40 cellular contexts compared by ENCODE assay signal in the genomic region with DNA sequence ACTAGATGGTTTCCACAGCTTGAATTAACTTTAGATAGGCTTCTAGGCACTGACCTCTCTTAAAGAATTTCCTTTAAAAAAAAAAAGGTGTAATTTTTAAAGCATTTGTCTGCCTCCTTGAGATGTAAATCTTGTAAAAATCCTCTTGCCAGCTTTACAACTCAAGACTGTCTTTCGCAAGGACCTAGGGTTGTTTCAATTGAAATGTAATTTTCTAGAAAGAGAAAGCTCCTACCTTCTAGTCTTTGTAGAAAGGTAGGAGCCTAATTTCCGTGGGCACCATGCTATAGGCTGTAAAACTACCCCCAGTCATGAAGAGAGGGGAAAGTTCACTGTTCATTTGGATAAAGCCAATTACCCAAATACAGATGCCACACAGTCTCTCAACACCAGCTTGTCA.
"Had no signal": no experiment of that assay in that cellular context is flagged by ENCODE, and none has a peak within 500 bp of the region (broad histone marks: within the 10 kb centered on the region; RNA-seq: fewer than 3 reads in every experiment).

No MANE protein-coding gene starts in this region.

- H3K36me3 Mint-ChIP-seq: activated CD8-positive, alpha-beta memory T cell treated with anti-CD3 and anti-CD28 coated beads, Interleukin-2, amount 10 ng/mL, durations not matched to agents 7 days and 5 days; activated naive CD4-positive, alpha-beta T cell treated with anti-CD3 and anti-CD28 coated beads, Interleukin-2, amount 10 ng/mL, durations not matched to agents 7 days and 5 days; activated naive CD8-positive, alpha-beta T cell had no signal

- H3K27ac Mint-ChIP-seq: activated CD4-positive, alpha-beta memory T cell treated with anti-CD3 and anti-CD28 coated beads, Interleukin-2, amount 10 ng/mL, durations not matched to agents 7 days and 5 days; activated CD8-positive, alpha-beta memory T cell treated with anti-CD3 and anti-CD28 coated beads, Interleukin-2, amount 10 ng/mL, durations not matched to agents 7 days and 5 days; activated naive CD4-positive, alpha-beta T cell treated with anti-CD3 and anti-CD28 coated beads, Interleukin-2, amount 10 ng/mL, durations not matched to agents 7 days and 5 days; activated naive CD8-positive, alpha-beta T cell; activated naive CD8-positive, alpha-beta T cell treated with anti-CD3 and anti-CD28 coated beads, Interleukin-2, amount 50 U/mL, for 24 hours had no signal

- H3K9me3 ChIP-seq: MG63 had no signal

- H3K9me3 Mint-ChIP-seq: activated CD4-positive, alpha-beta memory T cell treated with anti-CD3 and anti-CD28 coated beads, Interleukin-2, amount 10 ng/mL, durations not matched to agents 7 days and 5 days; activated naive CD8-positive, alpha-beta T cell treated with anti-CD3 and anti-CD28 coated beads, Interleukin-2, amount 50 U/mL, for 24 hours had no signal

- H3K4me3 Mint-ChIP-seq: activated CD4-positive, alpha-beta memory T cell treated with anti-CD3 and anti-CD28 coated beads, Interleukin-2, amount 10 ng/mL, durations not matched to agents 7 days and 5 days; activated CD8-positive, alpha-beta memory T cell treated with anti-CD3 and anti-CD28 coated beads, Interleukin-2, amount 10 ng/mL, durations not matched to agents 7 days and 5 days; activated naive CD4-positive, alpha-beta T cell treated with anti-CD3 and anti-CD28 coated beads, Interleukin-2, amount 10 ng/mL, durations not matched to agents 7 days and 5 days; activated naive CD8-positive, alpha-beta T cell; activated naive CD8-positive, alpha-beta T cell treated with anti-CD3 and anti-CD28 coated beads, Interleukin-2, amount 50 U/mL, for 24 hours had no signal

- H3K27ac ChIP-seq: brain microvascular endothelial cell, RWPE1, VCaP had no signal

- DNase-seq: activated CD4-positive, alpha-beta memory T cell treated with anti-CD3 and anti-CD28 coated beads, Interleukin-2, amount 10 ng/mL, durations not matched to agents 7 days and 5 days; activated CD4-positive, alpha-beta T cell treated with anti-CD3 and anti-CD28 coated beads for 1 hour; activated CD4-positive, alpha-beta T cell treated with anti-CD3 and anti-CD28 coated beads for 48 hours; activated CD4-positive, CD25-positive, alpha-beta regulatory T cell; activated CD8-positive, alpha-beta memory T cell treated with anti-CD3 and anti-CD28 coated beads for 24 hours; activated CD8-positive, alpha-beta memory T cell treated with anti-CD3 and anti-CD28 coated beads, Interleukin-2, amount 10 ng/mL, durations not matched to agents 7 days and 5 days; activated CD8-positive, alpha-beta memory T cell treated with anti-CD3 and anti-CD28 coated beads, Interleukin-2, amount 50 U/mL, for 48 hours; activated effector memory CD4-positive, alpha-beta T cell treated with Interleukin-2 at 50 U/mL for 16 hours; activated naive CD4-positive, alpha-beta T cell treated with anti-CD3 and anti-CD28 coated beads, Interleukin-2, amount 10 ng/mL, durations not matched to agents 7 days and 5 days; activated naive CD8-positive, alpha-beta T cell treated with anti-CD3 and anti-CD28 coated beads, Interleukin-2, amount 50 U/mL, for 24 hours; activated T-cell treated with anti-CD3 and anti-CD28 coated beads, Interleukin-2, amount 50 U/mL, for 48 hours; aorta; brain microvascular endothelial cell; central memory CD4-positive, alpha-beta T cell; Kasumi-1; KG1; MG63; MV-4-11; NCI-H1092 treated with DMSO at 0.1 percent for 48 hours; NCI-H1417; NCI-H187 treated with DMSO at 0.1 percent for 48 hours; NCI-H2081; NCI-H2171 treated with DMSO at 0.1 percent for 48 hours; NCI-H2227 treated with DMSO at 0.1 percent for 48 hours; NCI-H446; NCI-H510A treated with DMSO at 0.1 percent for 48 hours; NCI-H526 treated with DMSO at 0.1 percent for 48 hours; NCI-H774; PC-3; SIG-M5; SW 1271; T-helper 1 cell; T-helper 2 cell; T-helper 9 cell had no signal

- H3K36me3 ChIP-seq: brain microvascular endothelial cell, MG63 had no signal

- H3K4me1 Mint-ChIP-seq: activated CD4-positive, alpha-beta memory T cell treated with anti-CD3 and anti-CD28 coated beads, Interleukin-2, amount 10 ng/mL, durations not matched to agents 7 days and 5 days; activated CD8-positive, alpha-beta memory T cell treated with anti-CD3 and anti-CD28 coated beads, Interleukin-2, amount 10 ng/mL, durations not matched to agents 7 days and 5 days; activated naive CD4-positive, alpha-beta T cell treated with anti-CD3 and anti-CD28 coated beads, Interleukin-2, amount 10 ng/mL, durations not matched to agents 7 days and 5 days; activated naive CD8-positive, alpha-beta T cell treated with anti-CD3 and anti-CD28 coated beads, Interleukin-2, amount 50 U/mL, for 24 hours had no signal

- H3K27me3 ChIP-seq: brain microvascular endothelial cell, MG63 had no signal

- FAIRE-seq: RCC 7860 had no signal

- H3K4me3 ChIP-seq: MG63 had no signal

- H3K27me3 Mint-ChIP-seq: activated CD4-positive, alpha-beta memory T cell treated with anti-CD3 and anti-CD28 coated beads, Interleukin-2, amount 10 ng/mL, durations not matched to agents 7 days and 5 days; activated CD8-positive, alpha-beta memory T cell treated with anti-CD3 and anti-CD28 coated beads, Interleukin-2, amount 10 ng/mL, durations not matched to agents 7 days and 5 days; activated naive CD4-positive, alpha-beta T cell treated with anti-CD3 and anti-CD28 coated beads, Interleukin-2, amount 10 ng/mL, durations not matched to agents 7 days and 5 days; activated naive CD8-positive, alpha-beta T cell; activated naive CD8-positive, alpha-beta T cell treated with anti-CD3 and anti-CD28 coated beads, Interleukin-2, amount 50 U/mL, for 24 hours had no signal

- ATAC-seq: activated CD8-positive, alpha-beta memory T cell treated with anti-CD3 and anti-CD28 coated beads, Interleukin-2, amount 10 ng/mL, durations not matched to agents 7 days and 5 days; activated naive CD8-positive, alpha-beta T cell treated with anti-CD3 and anti-CD28 coated beads, Interleukin-2, amount 50 U/mL, for 24 hours; PC-3; Right ventricle myocardium inferior; SK-N-SH treated with all-trans-retinoic acid at 6 μM for 48 hours had no signal
